Comparison of ENCODE assay signal across 8 cellular contexts in the genomic region with DNA sequence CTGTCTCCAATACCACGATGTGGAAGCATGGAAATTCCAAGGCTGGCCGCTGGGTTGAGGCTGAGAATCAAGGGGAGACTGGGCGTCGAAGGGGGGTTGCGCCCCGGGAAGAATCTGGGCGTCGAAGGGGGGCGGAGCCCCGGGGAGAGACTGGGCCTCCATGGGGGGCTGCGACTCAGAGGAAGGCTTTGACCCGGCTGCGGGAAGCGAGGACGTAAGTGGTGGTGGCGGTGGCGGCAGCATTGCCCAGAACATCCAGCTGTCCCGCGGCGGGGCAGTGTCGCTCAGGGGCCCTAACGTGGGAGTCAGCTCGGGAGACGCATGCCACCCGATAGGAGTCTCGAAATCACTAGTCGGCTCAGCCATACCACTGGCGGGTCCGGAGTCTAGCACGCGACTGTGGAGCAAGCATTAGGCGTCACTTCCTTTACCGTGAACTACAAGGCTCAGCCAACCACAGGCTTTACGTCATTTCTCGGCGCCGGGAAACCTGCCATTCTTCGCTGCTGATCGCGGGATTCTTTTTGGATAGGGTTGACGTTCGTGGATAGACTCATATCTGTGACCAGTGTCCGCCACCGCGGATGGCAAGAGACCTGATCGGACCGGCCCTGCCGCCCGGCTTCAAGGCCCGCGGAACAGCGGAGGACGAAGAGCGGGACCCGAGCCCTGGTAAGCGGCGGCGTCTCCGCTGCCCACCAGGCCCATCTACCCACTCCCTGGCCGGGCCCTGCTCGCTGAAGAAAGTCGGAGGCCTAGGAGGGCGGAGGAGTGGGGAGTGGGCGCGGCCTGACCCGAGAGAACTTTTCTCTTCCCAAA. TPM values are rescaled to one million over a fixed set of nuclear protein-coding genes. Genes with fewer than 3 reads are reported as not detected.
A peak's percentile ranks its signal among the peaks of the same experiment; 100 is the strongest.
DNase-seq lines count a peak whose midpoint lies in the region; ATAC-seq, FAIRE-seq and TF ChIP-seq lines count a peak whose summit lies in the region.

GPALPP1 (plus strand) TSS at position 468 of the 819 bp plus-strand sequence; CDS start at position 585, 117 bp downstream.
NUFIP1 (minus strand) TSS at position 401 of the 819 bp plus-strand sequence; CDS start at position 366, 35 bp downstream.

- H3K4me1 ChIP-seq in cardiac muscle cell (ENCODE audit: low read depth) (peaks cover 14% of the 10 kb centered on the region), pancreas (peaks cover 7 to 22% (median 8%) of the 10 kb centered on the region in 3 donors), tibial nerve (peaks cover 0 to 55% (median 20%) of the 10 kb centered on the region in 4 donors)

- POLR2A ChIA-PET in activated naive CD8-positive, alpha-beta T cell treated with anti-CD3 and anti-CD28 coated beads, Interleukin-2, amount 10 ng/mL, durations not matched to agents 7 days and 5 days (lab: Charles Lee) = no interaction called here

- H3K27ac ChIP-seq in cardiac muscle cell (peak within 1 kb of the TSS; percentile 98), pancreas (peak within 1 kb of the TSS; percentile 56 to 80 (median 72)), tibial nerve (peak within 1 kb of the TSS; percentile 72 to 88 (median 87))

- peaks cover 6% of the 10 kb centered on the region for H3K36me3 ChIP-seq in cardiac muscle cell
- H3K36me3 ChIP-seq in pancreas = no peaks in the 10 kb centered on the region
- H3K36me3 ChIP-seq in tibial nerve = peaks cover 0 to 21% (median 4%) of the 10 kb centered on the region in 3 donors

- WGBS in pancreas, 2 donors = 0% methylated on average over 59 to 66 of the region's 66 CpGs
- WGBS in tibial nerve, 2 donors = 0 to 1% methylated on average over 37 to 66 of the region's 66 CpGs

- no peaks in the 10 kb centered on the region for H3K9me3 ChIP-seq in cardiac muscle cell (ENCODE audit: low read depth)
- H3K9me3 ChIP-seq in pancreas = no peaks in the 10 kb centered on the region
- no peaks in the 10 kb centered on the region for H3K9me3 ChIP-seq in tibial nerve

- peak within 1 kb of the TSS; percentile 92 for H3K4me3 Mint-ChIP-seq in activated naive CD8-positive, alpha-beta T cell treated with anti-CD3 and anti-CD28 coated beads, Interleukin-2, amount 10 ng/mL, durations not matched to agents 7 days and 5 days

- peak; percentile 37 for TF ChIP-seq POLR2A in GM10847 (IDR thresholded peaks at IDR 0.05; ENCODE audit: extremely low read depth, insufficient read length)
- TF ChIP-seq POLR2A in tibial nerve (IDR thresholded peaks at IDR 0.05) = peak in 1 of 2 donors; percentile 49

- H3K27me3 Mint-ChIP-seq in activated naive CD8-positive, alpha-beta T cell treated with anti-CD3 and anti-CD28 coated beads, Interleukin-2, amount 10 ng/mL, durations not matched to agents 7 days and 5 days = no peaks in the 10 kb centered on the region

- peaks cover 3% of the 10 kb centered on the region for H3K36me3 Mint-ChIP-seq in activated naive CD8-positive, alpha-beta T cell treated with anti-CD3 and anti-CD28 coated beads, Interleukin-2, amount 10 ng/mL, durations not matched to agents 7 days and 5 days

- H3K27ac Mint-ChIP-seq in activated naive CD8-positive, alpha-beta T cell treated with anti-CD3 and anti-CD28 coated beads, Interleukin-2, amount 10 ng/mL, durations not matched to agents 7 days and 5 days = peak within 1 kb of the TSS; percentile 97

- H3K27me3 ChIP-seq in cardiac muscle cell (no peaks in the 10 kb centered on the region), pancreas (no peaks in the 10 kb centered on the region), tibial nerve (no peaks in the 10 kb centered on the region)

- DNase-seq in NCI-H1092 treated with DMSO at 0.1 percent for 48 hours (lab: John Stamatoyannopoulos, UW) = peak; percentile 86
- peak; percentile 94 for DNase-seq in SKM-1 treated with dmso at 0.1 percent for 144 hours (lab: John Stamatoyannopoulos, UW; ENCODE audit: unreplicated experiment)
- peak; percentile 91 for DNase-seq in activated naive CD8-positive, alpha-beta T cell treated with anti-CD3 and anti-CD28 coated beads, Interleukin-2, amount 10 ng/mL, durations not matched to agents 7 days and 5 days
- DNase-seq in cardiac muscle cell (ENCODE audit: low read depth in 1 of 2, low spot score in 1 of 2) = peak; percentile 96 to 99
- peak; percentile 85 to 94 (median 90) for DNase-seq in pancreas
- peak; percentile 81 to 95 for DNase-seq in tibial nerve (ENCODE audit: low spot score in 2 of 2)

- ATAC-seq in HG02623 (IDR thresholded peaks at IDR 0.05; ENCODE audit: unreplicated experiment) (peak; percentile 98), pancreas (peak; percentile 98 to 100 (median 99))
- ATAC-seq in activated naive CD8-positive, alpha-beta T cell treated with anti-CD3 and anti-CD28 coated beads, Interleukin-2, amount 10 ng/mL, durations not matched to agents 7 days and 5 days (ENCODE audit: low read depth) = peak; percentile 97

- no peak for FAIRE-seq in pancreas (lab: Jason Lieb, UNC)

- intact Hi-C loops in pancreas (cut with DNase I) = no loop called here

- H3K4me3 ChIP-seq in cardiac muscle cell (peak within 1 kb of the TSS; percentile 93), pancreas (peak within 1 kb of the TSS; percentile 85 to 98 (median 96)), tibial nerve (peak within 1 kb of the TSS; percentile 77 to 93 (median 84))

- TF ChIP-seq CTCF in cardiac muscle cell (IDR thresholded peaks at IDR 0.05; ENCODE audit: low read depth, low read length) (no peak), pancreas (IDR thresholded peaks at IDR 0.05) (no peak), tibial nerve (IDR thresholded peaks at IDR 0.05) (peak in 1 of 5 experiments; percentile 51)

- H3K4me1 Mint-ChIP-seq in activated naive CD8-positive, alpha-beta T cell treated with anti-CD3 and anti-CD28 coated beads, Interleukin-2, amount 10 ng/mL, durations not matched to agents 7 days and 5 days = peaks cover 40% of the 10 kb centered on the region

- peak; percentile 86 to 94 for TF ChIP-seq EP300 in tibial nerve (IDR thresholded peaks at IDR 0.05)

- no peaks in the 10 kb centered on the region for H3K9me3 Mint-ChIP-seq in activated naive CD8-positive, alpha-beta T cell treated with anti-CD3 and anti-CD28 coated beads, Interleukin-2, amount 10 ng/mL, durations not matched to agents 7 days and 5 days

RNA-seq across cellular contexts. Expression of gene GPALPP1, which starts in this region (rescaled TPM):
- 10 to 100 TPM; 34.0 to 35.0 TPM for total RNA-seq in activated naive CD8-positive, alpha-beta T cell treated with anti-CD3 and anti-CD28 coated beads, Interleukin-2, amount 10 ng/mL, durations not matched to agents 7 days and 5 days
- total RNA-seq in cardiac muscle cell (28.3 and 38.7 TPM in 2 replicates), pancreas (10 to 100 TPM in 1 of 6 donors, 1 to 10 TPM in 5; 6.4 to 13.3 (median 9.1) TPM), tibial nerve (10 to 100 TPM; 22.7 to 50.1 (median 30.4) TPM)
- polyA plus RNA-seq in cardiac muscle cell (16.8 and 30.0 TPM in 2 replicates), pancreas (1 to 10 TPM; 4.3 to 8.5 TPM)

RNA-seq across cellular contexts. Expression of gene NUFIP1, which starts in this region (rescaled TPM):
- total RNA-seq in activated naive CD8-positive, alpha-beta T cell treated with anti-CD3 and anti-CD28 coated beads, Interleukin-2, amount 10 ng/mL, durations not matched to agents 7 days and 5 days = 1 to 10 TPM; 5.1 TPM
- total RNA-seq in cardiac muscle cell = 3.0 and 4.7 TPM in 2 replicates
- polyA plus RNA-seq in cardiac muscle cell = 5.7 and 7.5 TPM in 2 replicates
- total RNA-seq in pancreas = 1 to 10 TPM; 1.1 to 3.0 (median 2.0) TPM
- polyA plus RNA-seq in pancreas = 1 to 10 TPM; 1.3 to 2.4 TPM
- 1 to 10 TPM; 2.7 to 4.4 (median 3.7) TPM for total RNA-seq in tibial nerve

Comparison
In these comparisons a context has a peak if more than half of its experiments do, and no peak if none do; other contexts are left out.
1. Peak in every context shown above with its lines: DNase-seq, ATAC-seq, H3K4me3 ChIP-seq and H3K27ac ChIP-seq.